In the genomic region with DNA sequence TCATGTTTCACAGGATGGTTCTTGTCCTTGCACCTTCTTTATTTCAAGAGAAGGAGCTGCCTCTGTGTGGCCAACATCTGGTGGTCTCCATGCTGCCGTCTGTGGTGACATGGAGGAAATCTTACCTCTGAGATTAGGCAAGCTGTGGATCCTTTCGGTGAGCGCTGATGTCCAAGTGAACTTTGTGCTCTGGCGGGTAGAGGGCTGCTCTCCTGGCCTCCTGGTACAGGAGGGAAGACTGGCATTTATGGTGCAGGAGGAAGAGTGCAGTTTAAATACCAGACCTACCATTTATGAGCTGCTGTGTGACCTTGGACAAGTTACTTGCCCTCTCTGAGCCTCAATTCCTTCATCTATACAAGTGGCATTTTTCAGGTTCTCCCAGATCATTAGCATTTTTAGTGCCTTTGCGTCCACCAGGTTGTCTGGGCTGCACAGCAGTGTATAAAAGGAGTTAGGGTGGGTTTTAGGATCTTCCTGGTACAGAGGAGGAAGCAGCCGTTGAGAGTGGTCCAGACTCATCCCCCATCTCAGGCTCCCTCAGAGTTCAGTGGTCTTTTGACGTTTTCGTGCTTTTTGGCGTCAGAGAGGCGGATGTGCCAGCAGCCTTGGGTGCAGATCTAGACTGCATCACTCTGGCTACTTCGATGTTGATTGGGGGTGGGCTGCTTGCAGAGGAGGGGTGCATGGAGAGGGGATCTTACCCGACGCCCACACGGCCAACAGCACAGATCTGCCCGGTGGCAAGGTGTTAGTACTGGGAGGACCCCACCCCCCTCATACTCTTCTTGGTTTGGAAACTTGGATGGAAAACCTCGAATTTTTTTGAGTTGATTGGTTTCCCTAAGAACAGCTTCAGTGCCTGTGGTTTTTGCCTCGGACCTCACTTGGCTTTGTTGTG, we compare ENCODE assay signal across 1 cellular context.
TF ChIP-seq lines count a peak whose summit lies in the region.

No MANE protein-coding gene starts in this region.

TF ChIP-seq in GM23338, 12 proteins besides CTCF, POLR2A, EP300 and RAD21:
- no peak for TF ChIP-seq JUNB (IDR thresholded peaks at IDR 0.05; ENCODE audit: unreplicated experiment)
- TF ChIP-seq EZH2 (IDR thresholded peaks at IDR 0.05; ENCODE audit: low read depth, unreplicated experiment), result no peak
- TF ChIP-seq POLR2AphosphoS5 (IDR thresholded peaks at IDR 0.05; ENCODE audit: low read depth), result no peak
- TF ChIP-seq EZH2phosphoT487 (IDR thresholded peaks at IDR 0.05; ENCODE audit: unreplicated experiment), result no peak
- no peak for TF ChIP-seq STAT1 (IDR thresholded peaks at IDR 0.05; ENCODE audit: unreplicated experiment)
- no peak for TF ChIP-seq ZNF331 (CRISPR knock-in tag; IDR thresholded peaks at IDR 0.05; ENCODE audit: low read depth)
- no peak for TF ChIP-seq ZNF114 (CRISPR knock-in tag; IDR thresholded peaks at IDR 0.05)
- TF ChIP-seq, protein P1, sequence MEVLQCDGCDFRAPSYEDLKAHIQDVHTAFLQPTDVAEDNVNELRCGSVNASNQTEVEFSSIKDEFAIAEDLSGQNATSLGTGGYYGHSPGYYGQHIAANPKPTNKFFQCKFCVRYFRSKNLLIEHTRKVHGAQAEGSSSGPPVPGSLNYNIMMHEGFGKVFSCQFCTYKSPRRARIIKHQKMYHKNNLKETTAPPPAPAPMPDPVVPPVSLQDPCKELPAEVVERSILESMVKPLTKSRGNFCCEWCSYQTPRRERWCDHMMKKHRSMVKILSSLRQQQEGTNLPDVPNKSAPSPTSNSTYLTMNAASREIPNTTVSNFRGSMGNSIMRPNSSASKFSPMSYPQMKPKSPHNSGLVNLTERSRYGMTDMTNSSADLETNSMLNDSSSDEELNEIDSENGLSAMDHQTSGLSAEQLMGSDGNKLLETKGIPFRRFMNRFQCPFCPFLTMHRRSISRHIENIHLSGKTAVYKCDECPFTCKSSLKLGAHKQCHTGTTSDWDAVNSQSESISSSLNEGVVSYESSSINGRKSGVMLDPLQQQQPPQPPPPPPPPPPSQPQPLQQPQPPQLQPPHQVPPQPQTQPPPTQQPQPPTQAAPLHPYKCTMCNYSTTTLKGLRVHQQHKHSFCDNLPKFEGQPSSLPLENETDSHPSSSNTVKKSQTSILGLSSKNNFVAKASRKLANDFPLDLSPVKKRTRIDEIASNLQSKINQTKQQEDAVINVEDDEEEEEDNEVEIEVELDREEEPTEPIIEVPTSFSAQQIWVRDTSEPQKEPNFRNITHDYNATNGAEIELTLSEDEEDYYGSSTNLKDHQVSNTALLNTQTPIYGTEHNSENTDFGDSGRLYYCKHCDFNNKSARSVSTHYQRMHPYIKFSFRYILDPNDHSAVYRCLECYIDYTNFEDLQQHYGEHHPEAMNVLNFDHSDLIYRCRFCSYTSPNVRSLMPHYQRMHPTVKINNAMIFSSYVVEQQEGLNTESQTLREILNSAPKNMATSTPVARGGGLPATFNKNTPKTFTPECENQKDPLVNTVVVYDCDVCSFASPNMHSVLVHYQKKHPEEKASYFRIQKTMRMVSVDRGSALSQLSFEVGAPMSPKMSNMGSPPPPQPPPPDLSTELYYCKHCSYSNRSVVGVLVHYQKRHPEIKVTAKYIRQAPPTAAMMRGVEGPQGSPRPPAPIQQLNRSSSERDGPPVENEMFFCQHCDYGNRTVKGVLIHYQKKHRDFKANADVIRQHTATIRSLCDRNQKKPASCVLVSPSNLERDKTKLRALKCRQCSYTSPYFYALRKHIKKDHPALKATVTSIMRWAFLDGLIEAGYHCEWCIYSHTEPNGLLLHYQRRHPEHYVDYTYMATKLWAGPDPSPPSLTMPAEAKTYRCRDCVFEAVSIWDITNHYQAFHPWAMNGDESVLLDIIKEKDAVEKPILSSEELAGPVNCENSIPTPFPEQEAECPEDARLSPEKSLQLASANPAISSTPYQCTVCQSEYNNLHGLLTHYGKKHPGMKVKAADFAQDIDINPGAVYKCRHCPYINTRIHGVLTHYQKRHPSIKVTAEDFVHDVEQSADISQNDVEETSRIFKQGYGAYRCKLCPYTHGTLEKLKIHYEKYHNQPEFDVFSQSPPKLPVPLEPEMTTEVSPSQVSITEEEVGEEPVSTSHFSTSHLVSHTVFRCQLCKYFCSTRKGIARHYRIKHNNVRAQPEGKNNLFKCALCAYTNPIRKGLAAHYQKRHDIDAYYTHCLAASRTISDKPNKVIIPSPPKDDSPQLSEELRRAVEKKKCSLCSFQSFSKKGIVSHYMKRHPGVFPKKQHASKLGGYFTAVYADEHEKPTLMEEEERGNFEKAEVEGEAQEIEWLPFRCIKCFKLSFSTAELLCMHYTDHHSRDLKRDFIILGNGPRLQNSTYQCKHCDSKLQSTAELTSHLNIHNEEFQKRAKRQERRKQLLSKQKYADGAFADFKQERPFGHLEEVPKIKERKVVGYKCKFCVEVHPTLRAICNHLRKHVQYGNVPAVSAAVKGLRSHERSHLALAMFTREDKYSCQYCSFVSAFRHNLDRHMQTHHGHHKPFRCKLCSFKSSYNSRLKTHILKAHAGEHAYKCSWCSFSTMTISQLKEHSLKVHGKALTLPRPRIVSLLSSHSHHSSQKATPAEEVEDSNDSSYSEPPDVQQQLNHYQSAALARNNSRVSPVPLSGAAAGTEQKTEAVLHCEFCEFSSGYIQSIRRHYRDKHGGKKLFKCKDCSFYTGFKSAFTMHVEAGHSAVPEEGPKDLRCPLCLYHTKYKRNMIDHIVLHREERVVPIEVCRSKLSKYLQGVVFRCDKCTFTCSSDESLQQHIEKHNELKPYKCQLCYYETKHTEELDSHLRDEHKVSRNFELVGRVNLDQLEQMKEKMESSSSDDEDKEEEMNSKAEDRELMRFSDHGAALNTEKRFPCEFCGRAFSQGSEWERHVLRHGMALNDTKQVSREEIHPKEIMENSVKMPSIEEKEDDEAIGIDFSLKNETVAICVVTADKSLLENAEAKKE (CRISPR knock-in tag; IDR thresholded peaks at IDR 0.05), result no peak
- no peak for TF ChIP-seq CREB1 (CRISPR knock-in tag; IDR thresholded peaks at IDR 0.05; ENCODE audit: low read depth)
- TF ChIP-seq, protein P2, sequence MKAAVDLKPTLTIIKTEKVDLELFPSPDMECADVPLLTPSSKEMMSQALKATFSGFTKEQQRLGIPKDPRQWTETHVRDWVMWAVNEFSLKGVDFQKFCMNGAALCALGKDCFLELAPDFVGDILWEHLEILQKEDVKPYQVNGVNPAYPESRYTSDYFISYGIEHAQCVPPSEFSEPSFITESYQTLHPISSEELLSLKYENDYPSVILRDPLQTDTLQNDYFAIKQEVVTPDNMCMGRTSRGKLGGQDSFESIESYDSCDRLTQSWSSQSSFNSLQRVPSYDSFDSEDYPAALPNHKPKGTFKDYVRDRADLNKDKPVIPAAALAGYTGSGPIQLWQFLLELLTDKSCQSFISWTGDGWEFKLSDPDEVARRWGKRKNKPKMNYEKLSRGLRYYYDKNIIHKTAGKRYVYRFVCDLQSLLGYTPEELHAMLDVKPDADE (IDR thresholded peaks at IDR 0.05), result no peak
- TF ChIP-seq NANOG (IDR thresholded peaks at IDR 0.05; ENCODE audit: borderline replicate concordance), result no peak
- TF ChIP-seq, protein P3, sequence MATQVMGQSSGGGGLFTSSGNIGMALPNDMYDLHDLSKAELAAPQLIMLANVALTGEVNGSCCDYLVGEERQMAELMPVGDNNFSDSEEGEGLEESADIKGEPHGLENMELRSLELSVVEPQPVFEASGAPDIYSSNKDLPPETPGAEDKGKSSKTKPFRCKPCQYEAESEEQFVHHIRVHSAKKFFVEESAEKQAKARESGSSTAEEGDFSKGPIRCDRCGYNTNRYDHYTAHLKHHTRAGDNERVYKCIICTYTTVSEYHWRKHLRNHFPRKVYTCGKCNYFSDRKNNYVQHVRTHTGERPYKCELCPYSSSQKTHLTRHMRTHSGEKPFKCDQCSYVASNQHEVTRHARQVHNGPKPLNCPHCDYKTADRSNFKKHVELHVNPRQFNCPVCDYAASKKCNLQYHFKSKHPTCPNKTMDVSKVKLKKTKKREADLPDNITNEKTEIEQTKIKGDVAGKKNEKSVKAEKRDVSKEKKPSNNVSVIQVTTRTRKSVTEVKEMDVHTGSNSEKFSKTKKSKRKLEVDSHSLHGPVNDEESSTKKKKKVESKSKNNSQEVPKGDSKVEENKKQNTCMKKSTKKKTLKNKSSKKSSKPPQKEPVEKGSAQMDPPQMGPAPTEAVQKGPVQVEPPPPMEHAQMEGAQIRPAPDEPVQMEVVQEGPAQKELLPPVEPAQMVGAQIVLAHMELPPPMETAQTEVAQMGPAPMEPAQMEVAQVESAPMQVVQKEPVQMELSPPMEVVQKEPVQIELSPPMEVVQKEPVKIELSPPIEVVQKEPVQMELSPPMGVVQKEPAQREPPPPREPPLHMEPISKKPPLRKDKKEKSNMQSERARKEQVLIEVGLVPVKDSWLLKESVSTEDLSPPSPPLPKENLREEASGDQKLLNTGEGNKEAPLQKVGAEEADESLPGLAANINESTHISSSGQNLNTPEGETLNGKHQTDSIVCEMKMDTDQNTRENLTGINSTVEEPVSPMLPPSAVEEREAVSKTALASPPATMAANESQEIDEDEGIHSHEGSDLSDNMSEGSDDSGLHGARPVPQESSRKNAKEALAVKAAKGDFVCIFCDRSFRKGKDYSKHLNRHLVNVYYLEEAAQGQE (IDR thresholded peaks at IDR 0.05; ENCODE audit: unreplicated experiment), result no peak
